ENCODE assay signal across 1 cellular context in the genomic region with DNA sequence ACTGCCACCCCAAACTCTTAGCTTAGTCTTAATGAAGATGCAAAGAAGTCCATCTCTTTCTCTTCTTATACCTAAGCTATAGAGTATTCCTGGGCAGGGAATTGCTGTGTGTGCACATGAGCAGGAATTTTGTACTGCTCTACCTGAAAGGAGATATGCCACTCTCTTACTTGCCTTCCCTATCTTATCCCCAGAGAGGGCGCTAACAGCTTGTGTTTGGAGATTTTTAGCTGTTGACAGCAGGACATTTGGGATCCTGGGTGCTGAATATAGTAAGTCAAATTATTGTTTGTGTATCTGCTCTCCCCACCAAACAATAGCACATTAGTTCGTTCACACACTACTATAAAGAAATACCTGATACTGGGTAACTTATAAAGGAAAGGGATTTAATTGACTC.
TF ChIP-seq lines count a peak whose summit lies in the region.

No MANE protein-coding gene starts in this region.

TF ChIP-seq in GM23338, 12 proteins besides CTCF, POLR2A, EP300 and RAD21:
- TF ChIP-seq STAT1 (IDR thresholded peaks at IDR 0.05; ENCODE audit: unreplicated experiment), result no peak
TF ChIP-seq in GM23338: peak in this region for 0.
